21 cellular contexts compared by ENCODE assay signal in genomic region chr7:84144480-84144879, GRCh38. TPM values are rescaled to one million over a fixed set of nuclear protein-coding genes. Genes with fewer than 3 reads are reported as not detected.
DNase-seq lines count a peak whose midpoint lies in the region; ATAC-seq, FAIRE-seq and TF ChIP-seq lines count a peak whose summit lies in the region.
"Had no signal": no experiment of that assay in that cellular context is flagged by ENCODE, and none has a peak within 500 bp of the region (broad histone marks: within the 10 kb centered on the region; RNA-seq: fewer than 3 reads in every experiment).

No MANE protein-coding gene starts in this region.

- peak; percentile 60 for DNase-seq in DMS53 (lab: John Stamatoyannopoulos, UW)
- no peak for DNase-seq in DMS53 treated with DMSO at 0.1 percent for 48 hours (lab: John Stamatoyannopoulos, UW; ENCODE audit: unreplicated experiment)
- DNase-seq in SK-MEL-5 (ENCODE audit: low read depth, low spot score), result peak; percentile 41
- peak; percentile 22 for DNase-seq in fibroblast of villous mesenchyme (ENCODE audit: low read depth)
- DNase-seq in renal cortical epithelial cell (ENCODE audit: low read depth), result peak; percentile 31
- no peak for DNase-seq in EL
- DNase-seq in GM19239 (ENCODE audit: insufficient read length, low spot score), result no peak
- DNase-seq: 8988T; activated CD4-positive, alpha-beta T cell treated with anti-CD3 and anti-CD28 coated beads for 48 hours; activated effector memory CD4-positive, alpha-beta T cell treated with anti-CD3 and anti-CD28 coated beads, Interleukin-2, amount 50 U/mL, for 16 hours; amniotic stem cell; caudate nucleus; hypothalamus; Karpas-422; mucosa of descending colon; NCI-H2171 treated with DMSO at 0.1 percent for 48 hours; stimulated activated naive CD4-positive, alpha-beta T cell treated with Interleukin-2 at 50 U/mL for 16 hours; tibial artery had no signal

- H3K4me3 ChIP-seq in fibroblast of villous mesenchyme (ENCODE audit: low read depth, low read length), result no peak overlapping the region
- H3K4me3 ChIP-seq: mucosa of descending colon, tibial artery had no signal

- no peak for FAIRE-seq in GM19239 (lab: Jason Lieb, UNC)

- in situ Hi-C loops in SK-MEL-5 (cut with HindIII; ENCODE audit: low pct_unique_long_range_greater_than_20kb, low sequenced_read_pairs), result no loop called here

- no peak for ATAC-seq in HG02588 (IDR thresholded peaks at IDR 0.05; ENCODE audit: unreplicated experiment)
- ATAC-seq: mucosa of descending colon, sciatic nerve had no signal

- TF ChIP-seq CTCF in fibroblast of villous mesenchyme (IDR thresholded peaks at IDR 0.05; ENCODE audit: insufficient read depth, low read depth, low read length), result no peak

RNA-seq across cellular contexts. Expression of gene SEMA3A, which starts 50.1 kb away (rescaled TPM):
- total RNA-seq in SK-MEL-5 (2014; rRNA removed; shearing (Covaris generic)), result 10.0 and 13.1 TPM in 2 replicates
- polyA plus RNA-seq in SK-MEL-5 (2015; cell fraction: cytosol; rRNA removed), result 4.6 and 8.2 TPM in 2 replicates
- polyA plus RNA-seq in SK-MEL-5 (2015; cell fraction: nucleus; rRNA removed), result 6.7 and 7.6 TPM in 2 replicates
- total RNA-seq in fibroblast of villous mesenchyme (37.4 and 47.1 TPM in 2 replicates), renal cortical epithelial cell (7.1 and 16.0 TPM in 2 replicates)
- polyA plus RNA-seq: CD14-positive monocyte had no signal

Comparison
In these comparisons a context has a peak if more than half of its experiments do, and no peak if none do; other contexts are left out.
1. DNase-seq: peak in DMS53 (single experiment), SK-MEL-5 (single experiment), fibroblast of villous mesenchyme (single experiment) and renal cortical epithelial cell (single experiment); none in DMS53 treated with DMSO at 0.1 percent for 48 hours (single experiment), EL (single experiment) and GM19239 (single experiment).